8 cellular contexts compared by ENCODE assay signal in the genomic region with DNA sequence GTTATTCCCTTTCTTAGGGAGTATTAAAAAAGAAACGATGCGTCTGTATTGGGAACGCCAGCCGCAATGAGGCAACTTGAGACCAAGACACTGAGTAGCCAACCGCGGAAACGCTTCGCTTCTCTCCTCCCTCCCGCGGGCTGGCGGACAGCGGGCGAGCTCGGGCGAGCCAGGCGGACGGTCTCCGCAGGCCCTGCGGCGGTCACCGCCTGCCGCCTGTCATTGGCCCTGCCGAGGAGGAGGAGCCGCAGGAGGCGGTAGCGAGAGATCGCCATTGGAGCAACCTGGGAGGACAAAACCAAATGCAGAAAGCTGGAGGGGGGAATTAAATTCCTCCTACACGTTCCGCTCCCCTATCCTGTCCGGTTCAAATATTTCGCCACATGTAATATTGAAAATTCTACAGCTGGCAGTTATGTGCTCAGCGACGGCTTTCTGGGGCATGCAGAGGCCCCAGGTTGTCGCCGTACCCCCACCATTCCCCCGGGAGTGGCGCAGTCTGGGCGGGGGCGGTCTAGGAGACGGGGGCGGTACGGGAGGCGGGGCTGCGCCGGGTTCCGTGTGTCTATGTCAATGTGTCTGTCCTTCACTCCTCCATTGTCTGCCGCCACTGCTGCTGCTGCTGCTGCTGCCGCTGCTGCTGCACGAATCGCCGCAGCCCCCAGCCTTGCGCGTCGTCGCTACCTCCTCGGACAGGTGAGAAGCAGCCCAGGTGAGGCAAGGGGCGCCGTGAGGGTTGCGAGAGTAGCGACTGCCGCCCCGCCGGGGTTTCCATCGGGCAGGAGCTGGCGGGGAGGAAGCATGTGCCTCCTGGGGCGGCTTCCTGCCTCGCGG. TPM values are rescaled to one million over a fixed set of nuclear protein-coding genes. Genes with fewer than 3 reads are reported as not detected.
DNase-seq lines count a peak whose midpoint lies in the region; ATAC-seq and TF ChIP-seq lines count a peak whose summit lies in the region.

A gene (minus strand): TSS at position 162 of the 834 bp plus-strand sequence. CDS start 181 bp downstream, outside the sequence.
A gene (plus strand): TSS at position 589 of the 834 bp plus-strand sequence. CDS start 19,263 bp downstream, outside the sequence.

- TF ChIP-seq POLR2A in GM18951 (IDR thresholded peaks at IDR 0.05; ENCODE audit: extremely low read depth, insufficient read depth, insufficient read length) (peak; percentile 46), spleen (IDR thresholded peaks at IDR 0.05) (peak; percentile 72 to 95 (median 89))

- peak within 1 kb of the TSS; percentile 84 to 96 (median 92) for H3K27ac ChIP-seq in spleen

- WGBS in spleen, 5 donors: 0 to 1% (median 0%) methylated on average over 40 to 68 of the region's 68 CpGs

- no peaks in the 10 kb centered on the region for H3K36me3 ChIP-seq in spleen

- no peaks in the 10 kb centered on the region for H3K27me3 ChIP-seq in spleen (replicated peaks in 1 of 7)

- in situ Hi-C loops in GM18951 (cut with MboI; ENCODE audit: low sequenced_read_pairs, unreplicated experiment): no loop called here

- H3K9me3 ChIP-seq in spleen: no peaks in the 10 kb centered on the region

- intact Hi-C loops in spleen (cut with DNase I; ENCODE audit: low total_unique reads): no loop called here

- TF ChIP-seq CTCF in spleen (IDR thresholded peaks at IDR 0.05 in 8 of 11, conservative IDR thresholded peaks at IDR 0.05 in 3 of 11): peak in 6 of 11 experiments; percentile 11 to 41 (median 26)

- H3K4me1 ChIP-seq in spleen: peaks cover 23 to 69% (median 51%) of the 10 kb centered on the region in 6 donors

- peak within 1 kb of the TSS; percentile 83 to 99 (median 96) for H3K4me3 ChIP-seq in spleen

- peak; percentile 97 for ATAC-seq in HG03280 (IDR thresholded peaks at IDR 0.05; ENCODE audit: unreplicated experiment)

- DNase-seq in AG08396 (ENCODE audit: low spot score) (peak; percentile 97), NCI-H345 (lab: John Stamatoyannopoulos, UW) (peak; percentile 97), iris pigment epithelial cell (ENCODE audit: low read depth) (peak; percentile 99), spleen (peak; percentile 99)
- peak; percentile 82 for DNase-seq in activated CD4-positive, CD25-positive, alpha-beta regulatory T cell treated with anti-CD3 and anti-CD28 coated beads, Interleukin-2, amount 50 U/mL, for 16 hours (ENCODE audit: low read depth, low spot score)
- peak; percentile 94 for DNase-seq in central memory CD4-positive, alpha-beta T cell

RNA-seq across cellular contexts. Expression of the first gene that starts in this region (rescaled TPM):
- 10 to 100 TPM; 10.6 to 19.9 (median 13.4) TPM for total RNA-seq in spleen
- polyA plus RNA-seq in spleen: 1 to 10 TPM; 4.6 to 9.1 (median 5.9) TPM

RNA-seq across cellular contexts. Expression of the second gene that starts in this region (rescaled TPM):
- total RNA-seq in spleen: 10 to 100 TPM; 19.4 to 36.8 (median 26.6) TPM
- polyA plus RNA-seq in spleen: 10 to 100 TPM; 23.2 to 40.5 (median 28.8) TPM

Comparison
In these comparisons a context has a peak if more than half of its experiments do, and no peak if none do; other contexts are left out.
1. Peak in every context shown above with its lines: DNase-seq, ATAC-seq, H3K4me3 ChIP-seq and H3K27ac ChIP-seq.